Comparison of ENCODE assay signal across 12 cellular contexts in genomic region chr3:48125026-48125704, GRCh38.
DNase-seq lines count a peak whose midpoint lies in the region; ATAC-seq lines count a peak whose summit lies in the region.
"Had no signal": no experiment of that assay in that cellular context is flagged by ENCODE, and none has a peak within 500 bp of the region (broad histone marks: within the 10 kb centered on the region; RNA-seq: fewer than 3 reads in every experiment).

No MANE protein-coding gene starts in this region.

- no peaks in the 10 kb centered on the region for H3K36me3 ChIP-seq in Karpas-422 (ENCODE audit: insufficient read depth, low read length)

- H2AFZ ChIP-seq in Karpas-422 (ENCODE audit: low read length): no peak overlapping the region

- H3K4me1 Mint-ChIP-seq in activated CD4-positive, alpha-beta T cell treated with anti-CD3 and anti-CD28 coated beads, Interleukin-2, amount 10 ng/mL, durations not matched to agents 24 days and 14 days: peaks cover 3% of the 10 kb centered on the region
- H3K4me1 Mint-ChIP-seq: naive B cell had no signal

- H3K9me3 ChIP-seq in Karpas-422 (ENCODE audit: low read length): no peaks in the 10 kb centered on the region

- H3K4me3 ChIP-seq in Karpas-422 (ENCODE audit: low read length): no peak overlapping the region

- H3K9ac ChIP-seq in Karpas-422 (ENCODE audit: low read length): no peak overlapping the region

- intact Hi-C loops in sciatic nerve (cut with DNase I): no loop called here
- intact Hi-C loops in activated CD4-positive, alpha-beta T cell treated with anti-CD3 and anti-CD28 coated beads, Interleukin-2, amount 10 ng/mL, durations not matched to agents 24 days and 14 days (cut with micrococcal nuclease): no loop called here

- H3K4me2 ChIP-seq in Karpas-422 (ENCODE audit: low read depth, low read length, poor library complexity, severe bottlenecking): no peak overlapping the region

- ATAC-seq in sciatic nerve (peak; percentile 64), HG02938 (IDR thresholded peaks at IDR 0.05; ENCODE audit: unreplicated experiment) (no peak)

- no peak overlapping the region for H3K27ac ChIP-seq in Karpas-422 (ENCODE audit: low read length)

- H3K4me1 ChIP-seq in Karpas-422 (ENCODE audit: low read length): no peaks in the 10 kb centered on the region

- no peaks in the 10 kb centered on the region for H3K79me2 ChIP-seq in Karpas-422 (ENCODE audit: low read length)

- H3K27me3 ChIP-seq in Karpas-422 (ENCODE audit: low read length): no peaks in the 10 kb centered on the region

- no peak overlapping the region for H3K4me3 Mint-ChIP-seq in activated CD4-positive, alpha-beta T cell treated with anti-CD3 and anti-CD28 coated beads, Interleukin-2, amount 10 ng/mL, durations not matched to agents 24 days and 14 days
- H3K4me3 Mint-ChIP-seq: naive B cell had no signal

- H3K36me3 Mint-ChIP-seq in activated CD4-positive, alpha-beta T cell treated with anti-CD3 and anti-CD28 coated beads, Interleukin-2, amount 10 ng/mL, durations not matched to agents 24 days and 14 days (ENCODE audit: low read depth): no peaks in the 10 kb centered on the region
- H3K36me3 Mint-ChIP-seq: naive B cell had no signal

- H3K9me3 Mint-ChIP-seq in activated CD4-positive, alpha-beta T cell treated with anti-CD3 and anti-CD28 coated beads, Interleukin-2, amount 10 ng/mL, durations not matched to agents 24 days and 14 days: no peaks in the 10 kb centered on the region
- H3K9me3 Mint-ChIP-seq: naive B cell had no signal

- no peaks in the 10 kb centered on the region for H3K27me3 Mint-ChIP-seq in activated CD4-positive, alpha-beta T cell treated with anti-CD3 and anti-CD28 coated beads, Interleukin-2, amount 10 ng/mL, durations not matched to agents 24 days and 14 days
- H3K27me3 Mint-ChIP-seq: naive B cell had no signal

- H3K9me2 ChIP-seq in Karpas-422 (replicated peaks; ENCODE audit: insufficient read depth, low read length): no peaks in the 10 kb centered on the region

- H3K27ac Mint-ChIP-seq in activated CD4-positive, alpha-beta T cell treated with anti-CD3 and anti-CD28 coated beads, Interleukin-2, amount 10 ng/mL, durations not matched to agents 24 days and 14 days: no peak overlapping the region
- H3K27ac Mint-ChIP-seq: naive B cell had no signal

- no peaks in the 10 kb centered on the region for H4K20me1 ChIP-seq in Karpas-422 (ENCODE audit: insufficient read depth, low read depth, low read length)

- DNase-seq in Daoy (ENCODE audit: low read depth): peak; percentile 54
- peak; percentile 53 for DNase-seq in T1000 (lab: John Stamatoyannopoulos, UW)
- DNase-seq in fibroblast of peridontal ligament (ENCODE audit: extremely low read depth): peak; percentile 99
- DNase-seq in sciatic nerve (ENCODE audit: low spot score): no peak
- DNase-seq in DMS153 (lab: John Stamatoyannopoulos, UW): no peak
- no peak for DNase-seq in activated CD4-positive, alpha-beta T cell treated with anti-CD3 and anti-CD28 coated beads, Interleukin-2, amount 10 ng/mL, durations not matched to agents 24 days and 14 days
- no peak for DNase-seq in Karpas-422
- DNase-seq: activated CD4-positive, CD25-positive, alpha-beta regulatory T cell; COR-L47; naive B cell; NCI-H69 had no signal

Comparison
In these comparisons a context has a peak if more than half of its experiments do, and no peak if none do; other contexts are left out.
1. DNase-seq: peak in Daoy (single experiment), T1000 (single experiment) and fibroblast of peridontal ligament (single experiment); none in sciatic nerve (single experiment), DMS153 (single experiment), activated CD4-positive, alpha-beta T cell treated with anti-CD3 and anti-CD28 coated beads, Interleukin-2, amount 10 ng/mL, durations not matched to agents 24 days and 14 days (single experiment) and Karpas-422 (single experiment).